ENCODE assay signal across 8 cellular contexts in the genomic region with DNA sequence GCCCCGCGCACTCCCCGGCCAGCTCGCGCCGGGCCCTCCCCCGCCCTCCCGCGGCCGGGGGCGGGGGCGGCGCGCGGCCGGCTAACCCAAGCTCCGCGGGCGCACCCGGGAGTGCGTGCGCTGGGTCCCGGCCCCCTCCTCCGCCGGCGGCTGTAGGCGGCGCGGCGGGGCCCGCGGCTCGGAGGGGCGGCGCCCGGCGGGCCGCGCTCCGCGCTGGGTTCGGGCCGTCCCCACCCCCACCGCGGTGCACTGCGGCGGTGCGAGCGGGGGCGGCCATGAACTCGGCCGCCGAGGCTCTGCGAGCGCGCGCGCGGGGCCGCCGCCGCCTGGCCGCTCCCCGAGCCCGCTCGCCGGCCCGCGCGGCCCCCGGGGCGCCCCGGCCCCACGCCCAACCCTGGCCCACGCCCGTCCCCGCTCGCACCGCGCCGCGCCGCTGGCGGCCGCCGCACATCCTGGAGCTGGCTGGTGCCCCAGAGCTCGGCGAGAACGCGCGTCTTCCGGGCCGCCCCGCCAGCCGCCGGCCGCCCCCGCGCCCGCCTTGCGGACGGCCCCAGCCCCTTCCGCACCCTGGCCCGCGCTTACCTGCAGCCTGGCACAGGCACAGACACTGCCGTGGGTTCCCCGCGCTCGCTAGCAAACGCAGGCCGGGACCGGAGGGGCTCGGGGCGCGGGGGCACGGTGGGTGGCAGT. TPM values are rescaled to one million over a fixed set of nuclear protein-coding genes. Genes with fewer than 3 reads are reported as not detected.
A peak's percentile ranks its signal among the peaks of the same experiment; 100 is the strongest.
DNase-seq lines count a peak whose midpoint lies in the region; ATAC-seq, FAIRE-seq and TF ChIP-seq lines count a peak whose summit lies in the region.

A gene with protein sequence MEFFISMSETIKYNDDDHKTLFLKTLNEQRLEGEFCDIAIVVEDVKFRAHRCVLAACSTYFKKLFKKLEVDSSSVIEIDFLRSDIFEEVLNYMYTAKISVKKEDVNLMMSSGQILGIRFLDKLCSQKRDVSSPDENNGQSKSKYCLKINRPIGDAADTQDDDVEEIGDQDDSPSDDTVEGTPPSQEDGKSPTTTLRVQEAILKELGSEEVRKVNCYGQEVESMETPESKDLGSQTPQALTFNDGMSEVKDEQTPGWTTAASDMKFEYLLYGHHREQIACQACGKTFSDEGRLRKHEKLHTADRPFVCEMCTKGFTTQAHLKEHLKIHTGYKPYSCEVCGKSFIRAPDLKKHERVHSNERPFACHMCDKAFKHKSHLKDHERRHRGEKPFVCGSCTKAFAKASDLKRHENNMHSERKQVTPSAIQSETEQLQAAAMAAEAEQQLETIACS (minus strand): TSS at position 496 of the 690 bp plus-strand sequence. CDS start 2,480 bp downstream, outside the sequence.

- H3K4me1 Mint-ChIP-seq in progenitor cell of endocrine pancreas (ENCODE audit: low read depth), result peaks cover 13% of the 10 kb centered on the region

- peak; percentile 27 for ATAC-seq in GM19468 (IDR thresholded peaks at IDR 0.05; ENCODE audit: extremely low read depth, unreplicated experiment)

- DNase-seq in D721Med (ENCODE audit: insufficient read length, low spot score) (peak; percentile 64), HT-29 (ENCODE audit: low spot score) (peak; percentile 64), T-helper 1 cell (peak; percentile 50 to 75 (median 56)), amniotic stem cell (lab: John Stamatoyannopoulos, UW) (peak; percentile 13), left ventricle myocardium inferior (peak; percentile 70), progenitor cell of endocrine pancreas (ENCODE audit: low spot score, unreplicated experiment) (peak; percentile 62)

- TF ChIP-seq CTCF in D721Med (IDR thresholded peaks at IDR 0.05; ENCODE audit: insufficient read depth, missing control alignments), result no peak
- TF ChIP-seq CTCF in left ventricle myocardium inferior (IDR thresholded peaks at IDR 0.05; ENCODE audit: borderline replicate concordance), result no peak
- TF ChIP-seq CTCF in progenitor cell of endocrine pancreas (IDR thresholded peaks at IDR 0.05; ENCODE audit: unreplicated experiment), result no peak

- no peaks in the 10 kb centered on the region for H3K9me3 Mint-ChIP-seq in progenitor cell of endocrine pancreas (ENCODE audit: low read depth)

- WGBS in urinary bladder, result under 1% methylated on average over 116 of the region's 116 CpGs

- peaks cover 13% of the 10 kb centered on the region for H3K36me3 Mint-ChIP-seq in progenitor cell of endocrine pancreas (ENCODE audit: insufficient read depth)

- H3K4me1 ChIP-seq in left ventricle myocardium inferior (peaks cover 26% of the 10 kb centered on the region), urinary bladder (ENCODE audit: insufficient read depth) (no peaks in the 10 kb centered on the region)

- intact Hi-C loops in left ventricle myocardium inferior (cut with micrococcal nuclease), result loop anchor here (5.0 kb wide), 1 partner anchor 58 kb away; no protein-coding TSS in a partner anchor

- H3K27me3 Mint-ChIP-seq in progenitor cell of endocrine pancreas, result peaks cover 22% of the 10 kb centered on the region

- peaks cover 16% of the 10 kb centered on the region for H3K36me3 ChIP-seq in left ventricle myocardium inferior
- H3K36me3 ChIP-seq in urinary bladder (ENCODE audit: insufficient read depth), result no peaks in the 10 kb centered on the region

- H3K27ac Mint-ChIP-seq in progenitor cell of endocrine pancreas, result peak within 1 kb of the TSS; percentile 97

- FAIRE-seq in D721Med (lab: Jason Lieb, UNC), result no peak

- H3K27ac ChIP-seq in left ventricle myocardium inferior (replicated peaks), result peak within 1 kb of the TSS; percentile 99
- peak within 1 kb of the TSS; percentile 96 for H3K27ac ChIP-seq in urinary bladder (ENCODE audit: low read depth)

- peak within 1 kb of the TSS; percentile 85 for H3K4me3 ChIP-seq in left ventricle myocardium inferior
- H3K4me3 ChIP-seq in urinary bladder (ENCODE audit: low read depth, low read length), result peak within 1 kb of the TSS; percentile 97

- no peaks in the 10 kb centered on the region for H3K27me3 ChIP-seq in left ventricle myocardium inferior (ENCODE audit: low read depth)

- H3K9me3 ChIP-seq in left ventricle myocardium inferior (replicated peaks), result no peaks in the 10 kb centered on the region

- H3K4me3 Mint-ChIP-seq in progenitor cell of endocrine pancreas (ENCODE audit: low read depth), result peak within 1 kb of the TSS; percentile 91

RNA-seq across cellular contexts. Expression of the gene that starts here (rescaled TPM):
- total RNA-seq in HT-29 (2014; rRNA removed; shearing (Covaris generic)), result 5.7 and 6.5 TPM in 2 replicates
- 9.0 TPM for total RNA-seq in left ventricle myocardium inferior
- 14.8 and 16.7 TPM in 2 replicates for total RNA-seq in progenitor cell of endocrine pancreas
- 16.0 TPM for total RNA-seq in urinary bladder
- 9.7 TPM for polyA plus RNA-seq in urinary bladder

Comparison
In these comparisons a context has a peak if more than half of its experiments do, and no peak if none do; other contexts are left out.
1. Peak in every context shown above with its lines: DNase-seq, ATAC-seq, H3K4me3 ChIP-seq and H3K27ac ChIP-seq.
2. DNase-seq: peak in every context shown above with its lines; median percentile 70 in left ventricle myocardium inferior; 64 in D721Med; 64 in HT-29; 62 in progenitor cell of endocrine pancreas; 56 in T-helper 1 cell; 13 in amniotic stem cell.